ENCODE assay signal across 8 cellular contexts in the genomic region with DNA sequence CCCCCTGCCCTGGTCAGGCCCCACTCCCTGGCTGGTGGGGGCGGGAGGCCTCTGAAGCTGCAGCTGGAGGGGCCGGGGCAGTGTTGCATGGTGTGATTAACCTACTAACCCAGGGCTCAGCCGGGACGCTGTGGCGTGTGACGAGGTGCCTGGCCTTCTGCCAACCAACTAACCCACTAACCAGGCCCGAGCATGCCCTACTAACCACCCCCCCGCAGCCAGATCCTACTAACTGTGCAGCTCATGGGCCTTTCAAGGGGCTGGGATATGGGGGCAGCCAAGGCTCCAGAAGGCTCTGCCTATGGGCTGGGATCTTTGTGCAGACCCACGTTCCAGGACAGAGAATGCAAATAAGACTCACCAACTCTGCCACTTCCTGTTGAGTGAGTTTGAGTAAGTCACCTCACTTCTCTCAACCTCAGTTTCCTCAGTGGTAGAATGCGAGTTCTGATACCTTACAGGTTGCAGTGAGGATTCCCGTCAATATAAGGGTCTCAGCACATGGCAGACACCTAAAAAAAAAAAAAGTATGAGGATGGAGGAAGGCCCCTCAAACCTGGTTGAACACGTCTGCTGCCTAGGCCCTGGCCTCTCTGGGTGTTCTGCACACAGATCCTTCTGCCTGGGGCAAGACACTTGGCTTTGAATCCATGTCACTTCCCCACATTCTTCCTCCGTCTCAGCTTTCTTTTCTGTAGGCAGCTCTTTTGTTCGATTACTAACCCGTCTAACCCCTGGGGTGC. TPM values are rescaled to one million over a fixed set of nuclear protein-coding genes. Genes with fewer than 3 reads are reported as not detected.
DNase-seq lines count a peak whose midpoint lies in the region; ATAC-seq, FAIRE-seq and TF ChIP-seq lines count a peak whose summit lies in the region.

No MANE protein-coding gene starts in this region.

- intact Hi-C loops in sigmoid colon (cut with DNase I): no loop called here

- H3K27me3 Mint-ChIP-seq in CD8-positive, alpha-beta memory T cell: no peaks in the 10 kb centered on the region
- no peaks in the 10 kb centered on the region for H3K27me3 Mint-ChIP-seq in activated CD4-positive, alpha-beta T cell treated with anti-CD3 and anti-CD28 coated beads, Interleukin-2, amount 10 ng/mL, durations not matched to agents 7 days and 5 days

- peaks cover 75 to 91% (median 76%) of the 10 kb centered on the region in 3 donors for H3K4me1 Mint-ChIP-seq in CD8-positive, alpha-beta memory T cell
- H3K4me1 Mint-ChIP-seq in activated CD4-positive, alpha-beta T cell treated with anti-CD3 and anti-CD28 coated beads, Interleukin-2, amount 10 ng/mL, durations not matched to agents 7 days and 5 days: peaks cover 64% of the 10 kb centered on the region

- peaks cover 11% of the 10 kb centered on the region for H3K23me2 ChIP-seq in H1 (ENCODE audit: low read depth, low read length)

- POLR2A ChIA-PET in CD8-positive, alpha-beta memory T cell (lab: Charles Lee): interaction anchor here (0.7 to 5.0 kb wide), 4 partner anchors 15 to 308 kb away, joined by 3 to 34 read pairs (median 6); partner anchors contain the start of genes HPS4, MIAT, SRRD and TFIP11
- POLR2A ChIA-PET in activated CD4-positive, alpha-beta T cell treated with anti-CD3 and anti-CD28 coated beads, Interleukin-2, amount 10 ng/mL, durations not matched to agents 7 days and 5 days (lab: Charles Lee): no interaction called here
- POLR2A ChIA-PET in H1 (lab: Charles Lee; ENCODE audit: partially characterized antibody): interaction anchor here (1.0 to 5.3 kb wide), 7 partner anchors 10 to 242 kb away, joined by 3 to 43 read pairs (median 5); partner anchors contain the start of genes ASPHD2, MIAT and TPST2

- H3K9me3 ChIP-seq in CD8-positive, alpha-beta memory T cell (ENCODE audit: low read length): no peaks in the 10 kb centered on the region
- H3K9me3 ChIP-seq in H1 (ENCODE audit: insufficient read depth in 2 of 2, low read depth in 1 of 2, low read length in 1 of 2): no peaks in the 10 kb centered on the region
- no peaks in the 10 kb centered on the region for H3K9me3 ChIP-seq in sigmoid colon

- no peak overlapping the region; the same call in 1 of the 2 replicates for H2BK5ac ChIP-seq in H1 (ENCODE audit: low read depth, low read length)

- TF ChIP-seq EP300 in H1 (IDR thresholded peaks at IDR 0.05; ENCODE audit: borderline replicate concordance in 1 of 2, low read depth in 2 of 2, low read length in 2 of 2): no peak
- no peak for TF ChIP-seq EP300 in sigmoid colon (IDR thresholded peaks at IDR 0.05)

- peak; percentile 70 to 89 (median 71) for DNase-seq in CD8-positive, alpha-beta memory T cell
- DNase-seq in activated CD4-positive, alpha-beta T cell treated with anti-CD3 and anti-CD28 coated beads, Interleukin-2, amount 10 ng/mL, durations not matched to agents 7 days and 5 days: peak; percentile 67
- DNase-seq in H1 (ENCODE audit: low read depth in 1 of 2, low spot score in 2 of 2) (no peak), sigmoid colon (peak; percentile 76), kidney glomerular epithelial cell (lab: John Stamatoyannopoulos, UW) (no peak), RKO (ENCODE audit: low spot score) (no peak)

- TF ChIP-seq CTCF in H1 (IDR thresholded peaks at IDR 0.05; ENCODE audit: control extremely low read depth in 1 of 3, insufficient read depth in 1 of 3, low read depth in 1 of 3, low read length in 3 of 3) (no peak), sigmoid colon (IDR thresholded peaks at IDR 0.05) (no peak)

- H3K4me1 ChIP-seq in CD8-positive, alpha-beta memory T cell (ENCODE audit: insufficient read depth, low read length): peaks cover 72% of the 10 kb centered on the region
- H3K4me1 ChIP-seq in H1 (replicated peaks in 1 of 4; ENCODE audit: control insufficient read depth in 3 of 4, insufficient read depth in 4 of 4, low read length in 3 of 4): peaks cover 4 to 24% (median 18%) of the 10 kb centered on the region in 4 experiments
- peaks cover 0 to 28% (median 22%) of the 10 kb centered on the region in 4 donors for H3K4me1 ChIP-seq in sigmoid colon

- H3K4me3 ChIP-seq in CD8-positive, alpha-beta memory T cell (ENCODE audit: low read length): peak overlapping the region; percentile 53
- H3K4me3 ChIP-seq in H1 (ENCODE audit: extremely low read depth in 1 of 4, insufficient read depth in 2 of 4, low read depth in 3 of 4, low read length in 4 of 4) (no peak overlapping the region), sigmoid colon (no peak overlapping the region)

- H3K9ac ChIP-seq in H1 (replicated peaks in 1 of 4; ENCODE audit: extremely low read depth in 1 of 4, low read depth in 3 of 4, low read length in 3 of 4): no peak overlapping the region

- TF ChIP-seq RAD21 in H1 (IDR thresholded peaks at IDR 0.05 in 1 of 2, conservative IDR thresholded peaks at IDR 0.05 in 1 of 2; ENCODE audit: low read depth in 2 of 2, low read length in 2 of 2): no peak

- H3K79me1 ChIP-seq in H1 (ENCODE audit: low read depth, low read length): peaks cover 8% of the 10 kb centered on the region

- H3K27me3 ChIP-seq in CD8-positive, alpha-beta memory T cell (ENCODE audit: insufficient read depth, low read length, poor library complexity, severe bottlenecking): no peaks in the 10 kb centered on the region
- H3K27me3 ChIP-seq in H1 (replicated peaks in 1 of 4; ENCODE audit: control insufficient read depth in 3 of 4, extremely low read depth in 1 of 4, insufficient read depth in 3 of 4, low read length in 3 of 4) (no peaks in the 10 kb centered on the region), sigmoid colon (no peaks in the 10 kb centered on the region)

- peak overlapping the region; percentile 20 for H4K91ac ChIP-seq in H1 (replicated peaks; ENCODE audit: insufficient read length, low read length)

- WGBS in H1 (ENCODE audit: extremely low coverage in 1 of 2, insufficient coverage in 1 of 2, insufficient read length in 1 of 2, insufficient replicate concordance in 2 of 2, low coverage in 1 of 2, low lambda C conversion rate in 2 of 2, missing lambda C conversion rate in 1 of 2), 2 experiments: 88% methylated on average over 15 of the region's 15 CpGs; no CpG with 5 or more reads in 1 of the 2 experiments
- WGBS in sigmoid colon, 2 donors: 65 to 85% methylated on average over 15 of the region's 15 CpGs

- H4K8ac ChIP-seq in H1 (ENCODE audit: extremely low read depth, insufficient read depth, low read length): no peak overlapping the region; the same call in 1 of the 2 replicates

- H3K36me3 Mint-ChIP-seq in CD8-positive, alpha-beta memory T cell: peaks cover 0 to 44% (median 12%) of the 10 kb centered on the region in 3 donors
- peaks cover 36% of the 10 kb centered on the region for H3K36me3 Mint-ChIP-seq in activated CD4-positive, alpha-beta T cell treated with anti-CD3 and anti-CD28 coated beads, Interleukin-2, amount 10 ng/mL, durations not matched to agents 7 days and 5 days (ENCODE audit: low read depth)

- peak overlapping the region; percentile 29; the same call in 1 of the 2 replicates for H2BK15ac ChIP-seq in H1 (ENCODE audit: low read length)

- H2BK20ac ChIP-seq in H1 (ENCODE audit: low read length): no peak overlapping the region

- no peak overlapping the region for H3K14ac ChIP-seq in H1 (ENCODE audit: insufficient read length)

- peak overlapping the region; percentile 43; the same call in 1 of the 2 replicates for H3K18ac ChIP-seq in H1 (ENCODE audit: extremely low read depth, low read length)

- peak overlapping the region; percentile 85 to 98 (median 97) for H3K4me3 Mint-ChIP-seq in CD8-positive, alpha-beta memory T cell
- H3K4me3 Mint-ChIP-seq in activated CD4-positive, alpha-beta T cell treated with anti-CD3 and anti-CD28 coated beads, Interleukin-2, amount 10 ng/mL, durations not matched to agents 7 days and 5 days: peak overlapping the region; percentile 98

- no peak overlapping the region for H2AK5ac ChIP-seq in H1 (ENCODE audit: low read depth, low read length)

- no peak for FAIRE-seq in H1 (lab: Jason Lieb, UNC)

- no peak overlapping the region for H4K5ac ChIP-seq in H1 (ENCODE audit: insufficient read length, low read depth, low read length)

- H3K4ac ChIP-seq in H1 (replicated peaks; ENCODE audit: insufficient read length, low read depth, low read length): no peak overlapping the region

- peaks cover 0 to 8% of the 10 kb centered on the region in 2 experiments; a peak in 1 of 4 replicates for H3K79me2 ChIP-seq in H1 (ENCODE audit: control insufficient read depth in 1 of 2, insufficient read depth in 2 of 2, low read length in 2 of 2)

- peak overlapping the region; percentile 93 to 100 (median 98) for H3K27ac Mint-ChIP-seq in CD8-positive, alpha-beta memory T cell
- peak overlapping the region; percentile 98 for H3K27ac Mint-ChIP-seq in activated CD4-positive, alpha-beta T cell treated with anti-CD3 and anti-CD28 coated beads, Interleukin-2, amount 10 ng/mL, durations not matched to agents 7 days and 5 days

- CTCF ChIA-PET in CD8-positive, alpha-beta memory T cell (lab: Charles Lee): interaction anchor here (0.9 kb wide), 1 partner anchor 20 kb away, joined by 3 read pairs; no protein-coding TSS in a partner anchor
- CTCF ChIA-PET in activated CD4-positive, alpha-beta T cell treated with anti-CD3 and anti-CD28 coated beads, Interleukin-2, amount 10 ng/mL, durations not matched to agents 7 days and 5 days (lab: Charles Lee): interaction anchor here (0.7 to 1.6 kb wide), 2 partner anchors 66 to 190 kb away, joined by 3 read pairs; no protein-coding TSS in a partner anchor
- CTCF ChIA-PET in H1 (lab: Charles Lee; ENCODE audit: partially characterized antibody): no interaction called here

- no peaks in the 10 kb centered on the region for H4K20me1 ChIP-seq in H1 (replicated peaks in 1 of 2; ENCODE audit: control insufficient read depth in 1 of 2, insufficient read depth in 2 of 2, low read length in 2 of 2)

- ATAC-seq in HG03108 (IDR thresholded peaks at IDR 0.05; ENCODE audit: unreplicated experiment): peak; percentile 29
- ATAC-seq in HG03045 (IDR thresholded peaks at IDR 0.05; ENCODE audit: unreplicated experiment): no peak

- TF ChIP-seq POLR2A in H1 (IDR thresholded peaks at IDR 0.05; ENCODE audit: control extremely low read depth in 1 of 2, low read depth in 2 of 2, low read length in 2 of 2) (no peak; a peak in 1 of 3 replicates), sigmoid colon (IDR thresholded peaks at IDR 0.05) (no peak)

- no peaks in the 10 kb centered on the region for H3K36me3 ChIP-seq in CD8-positive, alpha-beta memory T cell (ENCODE audit: insufficient read depth, low read length)
- peaks cover 5 to 23% (median 13%) of the 10 kb centered on the region in 4 experiments for H3K36me3 ChIP-seq in H1 (ENCODE audit: control insufficient read depth in 2 of 4, insufficient read depth in 4 of 4, low read length in 3 of 4)
- H3K36me3 ChIP-seq in sigmoid colon: no peaks in the 10 kb centered on the region

- peak overlapping the region; percentile 91 for H3K27ac ChIP-seq in CD8-positive, alpha-beta memory T cell (ENCODE audit: low read depth, low read length)
- H3K27ac ChIP-seq in H1 (ENCODE audit: low read depth, low read length): peak overlapping the region; percentile 50; the same call in 1 of the 2 replicates
- H3K27ac ChIP-seq in sigmoid colon: peak overlapping the region; percentile 88 to 94 (median 93)

- H3K9me3 Mint-ChIP-seq in CD8-positive, alpha-beta memory T cell: no peaks in the 10 kb centered on the region
- no peaks in the 10 kb centered on the region for H3K9me3 Mint-ChIP-seq in activated CD4-positive, alpha-beta T cell treated with anti-CD3 and anti-CD28 coated beads, Interleukin-2, amount 10 ng/mL, durations not matched to agents 7 days and 5 days

- peak overlapping the region; percentile 82 to 100; a peak in 2 of 4 replicates for H3K4me2 ChIP-seq in H1 (ENCODE audit: insufficient read depth in 1 of 2, low read depth in 2 of 2, low read length in 2 of 2)

- H2BK120ac ChIP-seq in H1 (replicated peaks; ENCODE audit: low read depth, low read length): no peak overlapping the region

- H2BK12ac ChIP-seq in H1 (ENCODE audit: low read depth, low read length): 0 out of 2 replicates have a peak overlapping the region, but pooled peaks have one; percentile 75

- no peak overlapping the region for H3K23ac ChIP-seq in H1 (ENCODE audit: insufficient read length)

- H2AFZ ChIP-seq in H1 (ENCODE audit: low read length): no peak overlapping the region

- no peak overlapping the region for H3K56ac ChIP-seq in H1 (replicated peaks; ENCODE audit: insufficient read length, low read depth, low read length)

RNA-seq across cellular contexts. Expression of gene MIAT, which starts 14.1 kb away (rescaled TPM):
- total RNA-seq in CD8-positive, alpha-beta memory T cell: 10 to 100 TPM; 52.2 to 57.5 TPM
- polyA plus RNA-seq in CD8-positive, alpha-beta memory T cell: 3.9 TPM
- total RNA-seq in activated CD4-positive, alpha-beta T cell treated with anti-CD3 and anti-CD28 coated beads, Interleukin-2, amount 10 ng/mL, durations not matched to agents 7 days and 5 days: 10 to 100 TPM; 37.8 to 44.4 TPM
- total RNA-seq in H1 (2021; fragmentation: NEBNext Ultra II Directional; extraction: Animal tissue kit (Norgen Biotek cat#: 25700)): 33.8 and 36.0 TPM in 2 replicates
- polyA plus RNA-seq in H1 (2011; rRNA removed) (27.6 and 38.3 TPM in 2 replicates), sigmoid colon (1 to 10 TPM in 1 of 3 donors, under 1 TPM in 1, not detected in 1; under 0.01 to 3.4 TPM)
- 55.4 TPM for polyA plus RNA-seq in H1 (2011; cell fraction: cytosol; rRNA removed)
- 134 TPM for polyA plus RNA-seq in H1 (2011; cell fraction: nucleus; rRNA removed)
- 55.6 to 81.0 TPM (median 63.3 TPM) in 4 replicates for polyA plus RNA-seq in H1 (2012, experiment 1 of 2)
- 4.6 TPM for polyA plus RNA-seq in H1 (2012, experiment 2 of 2)
- polyA plus RNA-seq in H1 (2013, experiment 1 of 2): 44.4 TPM
- 37.1 TPM for polyA plus RNA-seq in H1 (2013, experiment 2 of 2)
- polyA minus RNA-seq in H1 (2011; rRNA and poly(A)+ RNA removed): 75.5 and 135 TPM in 2 replicates
- 20.6 TPM for polyA minus RNA-seq in H1 (2011; cell fraction: cytosol; rRNA and poly(A)+ RNA removed)
- polyA minus RNA-seq in H1 (2011; cell fraction: nucleus; rRNA and poly(A)+ RNA removed): 72.4 TPM
- 1 to 10 TPM in 3 of 4 donors, under 1 TPM in 1; 0.82 to 1.7 (median 1.3) TPM for total RNA-seq in sigmoid colon

RNA-seq across cellular contexts. Expression of gene CRYBA4, which starts 49.7 kb away (rescaled TPM):
- not detected for total RNA-seq in CD8-positive, alpha-beta memory T cell
- not detected for polyA plus RNA-seq in CD8-positive, alpha-beta memory T cell
- total RNA-seq in activated CD4-positive, alpha-beta T cell treated with anti-CD3 and anti-CD28 coated beads, Interleukin-2, amount 10 ng/mL, durations not matched to agents 7 days and 5 days: not detected
- total RNA-seq in H1 (2021; fragmentation: NEBNext Ultra II Directional; extraction: Animal tissue kit (Norgen Biotek cat#: 25700)): 0.67 and 1.5 TPM in 2 replicates
- polyA plus RNA-seq in H1 (2011; rRNA removed) (2.2 and 3.1 TPM in 2 replicates), sigmoid colon (not detected)
- 2.0 TPM for polyA plus RNA-seq in H1 (2011; cell fraction: cytosol; rRNA removed)
- polyA plus RNA-seq in H1 (2011; cell fraction: nucleus; rRNA removed): 1.4 TPM
- polyA plus RNA-seq in H1 (2012, experiment 1 of 2): 0.84 to 2.4 TPM (median 1.9 TPM) in 4 replicates
- 1.5 TPM for polyA plus RNA-seq in H1 (2012, experiment 2 of 2)
- 1.7 TPM for polyA plus RNA-seq in H1 (2013, experiment 1 of 2)
- 2.0 TPM for polyA plus RNA-seq in H1 (2013, experiment 2 of 2)
- polyA minus RNA-seq in H1 (2011; rRNA and poly(A)+ RNA removed): 0.56 and 0.69 TPM in 2 replicates
- polyA minus RNA-seq in H1 (2011; cell fraction: cytosol; rRNA and poly(A)+ RNA removed): not detected
- not detected for polyA minus RNA-seq in H1 (2011; cell fraction: nucleus; rRNA and poly(A)+ RNA removed)
- total RNA-seq in sigmoid colon: not detected

RNA-seq across cellular contexts. Expression of gene CRYBB1, which starts 53.7 kb away (rescaled TPM):
- total RNA-seq in CD8-positive, alpha-beta memory T cell: not detected
- not detected for polyA plus RNA-seq in CD8-positive, alpha-beta memory T cell
- not detected for total RNA-seq in activated CD4-positive, alpha-beta T cell treated with anti-CD3 and anti-CD28 coated beads, Interleukin-2, amount 10 ng/mL, durations not matched to agents 7 days and 5 days
- 1.7 and 4.2 TPM in 2 replicates for total RNA-seq in H1 (2021; fragmentation: NEBNext Ultra II Directional; extraction: Animal tissue kit (Norgen Biotek cat#: 25700))
- polyA plus RNA-seq in H1 (2011; rRNA removed): 6.0 and 7.2 TPM in 2 replicates
- polyA plus RNA-seq in H1 (2011; cell fraction: cytosol; rRNA removed): 7.5 TPM
- polyA plus RNA-seq in H1 (2011; cell fraction: nucleus; rRNA removed): 5.0 TPM
- 2.7 to 5.7 TPM (median 5.2 TPM) in 4 replicates for polyA plus RNA-seq in H1 (2012, experiment 1 of 2)
- 3.9 TPM for polyA plus RNA-seq in H1 (2012, experiment 2 of 2)
- 7.7 TPM for polyA plus RNA-seq in H1 (2013, experiment 1 of 2)
- polyA plus RNA-seq in H1 (2013, experiment 2 of 2): 7.4 TPM
- 1.7 and 4.1 TPM in 2 replicates for polyA minus RNA-seq in H1 (2011; rRNA and poly(A)+ RNA removed)
- polyA minus RNA-seq in H1 (2011; cell fraction: cytosol; rRNA and poly(A)+ RNA removed): 2.9 TPM
- 1.3 TPM for polyA minus RNA-seq in H1 (2011; cell fraction: nucleus; rRNA and poly(A)+ RNA removed)
- total RNA-seq in sigmoid colon: 1 to 10 TPM in 1 of 4 donors, under 1 TPM in 1, not detected in 2; 0.82 to 1.8 TPM
- polyA plus RNA-seq in sigmoid colon: 1 to 10 TPM in 1 of 3 donors, under 1 TPM in 1, not detected in 1; 0.47 to 3.0 TPM

Comparison
In these comparisons a context has a peak if more than half of its experiments do, and no peak if none do; other contexts are left out.
1. DNase-seq: peak in CD8-positive, alpha-beta memory T cell (5 of 5), activated CD4-positive, alpha-beta T cell treated with anti-CD3 and anti-CD28 coated beads, Interleukin-2, amount 10 ng/mL, durations not matched to agents 7 days and 5 days (single experiment) and sigmoid colon (single experiment); none in H1 (0 of 2), kidney glomerular epithelial cell (single experiment) and RKO (single experiment).
2. RNA of gene MIAT, which starts 14.1 kb away (total RNA-seq): 52.2 to 57.5 TPM in CD8-positive, alpha-beta memory T cell, 37.8 to 44.4 TPM in activated CD4-positive, alpha-beta T cell treated with anti-CD3 and anti-CD28 coated beads, Interleukin-2, amount 10 ng/mL, durations not matched to agents 7 days and 5 days and 33.8 to 36.0 TPM in H1; 0.82 to 1.7 TPM in sigmoid colon; every median in the first group is over 10 times any median in the second.
3. Peak in every context shown above with its lines, with median percentiles within 50 percentile points of each other: H3K27ac ChIP-seq.